Comparison of ENCODE assay signal across 1 cellular context in genomic region chr12:93134893-93135285, GRCh38.
TF ChIP-seq lines count a peak whose summit lies in the region.

No MANE protein-coding gene starts in this region.

TF ChIP-seq in HepG2, 621 proteins besides CTCF, POLR2A, EP300 and RAD21 (continued from another document and continues in another):
- TF ChIP-seq, protein P1, sequence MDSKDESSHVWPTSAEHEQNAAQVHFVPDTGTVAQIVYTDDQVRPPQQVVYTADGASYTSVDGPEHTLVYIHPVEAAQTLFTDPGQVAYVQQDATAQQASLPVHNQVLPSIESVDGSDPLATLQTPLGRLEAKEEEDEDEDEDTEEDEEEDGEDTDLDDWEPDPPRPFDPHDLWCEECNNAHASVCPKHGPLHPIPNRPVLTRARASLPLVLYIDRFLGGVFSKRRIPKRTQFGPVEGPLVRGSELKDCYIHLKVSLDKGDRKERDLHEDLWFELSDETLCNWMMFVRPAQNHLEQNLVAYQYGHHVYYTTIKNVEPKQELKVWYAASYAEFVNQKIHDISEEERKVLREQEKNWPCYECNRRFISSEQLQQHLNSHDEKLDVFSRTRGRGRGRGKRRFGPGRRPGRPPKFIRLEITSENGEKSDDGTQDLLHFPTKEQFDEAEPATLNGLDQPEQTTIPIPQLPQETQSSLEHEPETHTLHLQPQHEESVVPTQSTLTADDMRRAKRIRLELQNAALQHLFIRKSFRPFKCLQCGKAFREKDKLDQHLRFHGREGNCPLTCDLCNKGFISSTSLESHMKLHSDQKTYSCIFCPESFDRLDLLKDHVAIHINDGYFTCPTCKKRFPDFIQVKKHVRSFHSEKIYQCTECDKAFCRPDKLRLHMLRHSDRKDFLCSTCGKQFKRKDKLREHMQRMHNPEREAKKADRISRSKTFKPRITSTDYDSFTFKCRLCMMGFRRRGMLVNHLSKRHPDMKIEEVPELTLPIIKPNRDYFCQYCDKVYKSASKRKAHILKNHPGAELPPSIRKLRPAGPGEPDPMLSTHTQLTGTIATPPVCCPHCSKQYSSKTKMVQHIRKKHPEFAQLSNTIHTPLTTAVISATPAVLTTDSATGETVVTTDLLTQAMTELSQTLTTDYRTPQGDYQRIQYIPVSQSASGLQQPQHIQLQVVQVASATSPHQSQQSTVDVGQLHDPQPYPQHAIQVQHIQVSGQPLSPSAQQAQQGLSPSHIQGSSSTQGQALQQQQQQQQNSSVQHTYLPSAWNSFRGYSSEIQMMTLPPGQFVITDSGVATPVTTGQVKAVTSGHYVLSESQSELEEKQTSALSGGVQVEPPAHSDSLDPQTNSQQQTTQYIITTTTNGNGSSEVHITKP (CRISPR knock-in tag; IDR thresholded peaks at IDR 0.05; ENCODE audit: low read depth), result no peak
- TF ChIP-seq ZIK1 (CRISPR knock-in tag; IDR thresholded peaks at IDR 0.05; ENCODE audit: borderline replicate concordance, low read depth) (no peak), MIER3 (CRISPR knock-in tag; IDR thresholded peaks at IDR 0.05; ENCODE audit: borderline replicate concordance) (no peak; the same call in 1 of the 2 replicates), ZNF326 (CRISPR knock-in tag; IDR thresholded peaks at IDR 0.05; ENCODE audit: borderline replicate concordance) (no peak), ZNF260 (CRISPR knock-in tag; IDR thresholded peaks at IDR 0.05; ENCODE audit: borderline replicate concordance, low read depth) (no peak), U2AF1 (optimal IDR thresholded peaks at IDR 0.05; ENCODE audit: low read depth, low read length) (no peak), ZKSCAN1 (IDR thresholded peaks at IDR 0.05; ENCODE audit: low read length) (no peak), ZNF350 (CRISPR knock-in tag; IDR thresholded peaks at IDR 0.05; ENCODE audit: borderline replicate concordance, low read depth) (no peak), KLF9 (CRISPR knock-in tag; IDR thresholded peaks at IDR 0.05; ENCODE audit: low read depth) (no peak), SRSF1 (optimal IDR thresholded peaks at IDR 0.05; ENCODE audit: low read depth, low read length) (no peak), SOX5 (CRISPR knock-in tag; IDR thresholded peaks at IDR 0.05; ENCODE audit: borderline replicate concordance) (peak; percentile 29; the same call in 1 of the 2 replicates), ZNF724P (CRISPR knock-in tag; IDR thresholded peaks at IDR 0.05; ENCODE audit: borderline replicate concordance) (no peak), HNRNPK (IDR thresholded peaks at IDR 0.05; ENCODE audit: low read depth, low read length, poor library complexity, severe bottlenecking) (no peak), RCOR2 (CRISPR knock-in tag; IDR thresholded peaks at IDR 0.05) (no peak; the same call in 1 of the 2 replicates), ZMYM3 (CRISPR knock-in tag; IDR thresholded peaks at IDR 0.05) (peak; percentile 75; the same call in 1 of the 2 replicates), ZNF672 (CRISPR knock-in tag; IDR thresholded peaks at IDR 0.05) (no peak), TBX2 (CRISPR knock-in tag; IDR thresholded peaks at IDR 0.05; ENCODE audit: borderline replicate concordance) (peak; percentile 93), FOXO1 (CRISPR knock-in tag; IDR thresholded peaks at IDR 0.05) (peak; percentile 80), MTF2 (CRISPR knock-in tag; IDR thresholded peaks at IDR 0.05; ENCODE audit: borderline replicate concordance) (no peak), GLI4 (CRISPR knock-in tag; IDR thresholded peaks at IDR 0.05; ENCODE audit: borderline replicate concordance) (no peak), ZNF713 (CRISPR knock-in tag; IDR thresholded peaks at IDR 0.05) (no peak), YEATS4 (CRISPR knock-in tag; IDR thresholded peaks at IDR 0.05; ENCODE audit: borderline replicate concordance) (0 out of 2 replicates have a peak, but pooled peaks have one; percentile 33), REL (CRISPR knock-in tag; conservative IDR thresholded peaks at IDR 0.05) (no peak), ZNF549 (CRISPR knock-in tag; IDR thresholded peaks at IDR 0.05) (no peak), TRIM22 (IDR thresholded peaks at IDR 0.05) (no peak), PHF20 (CRISPR knock-in tag; IDR thresholded peaks at IDR 0.05) (no peak), MBNL3 (CRISPR knock-in tag; conservative IDR thresholded peaks at IDR 0.05) (no peak), ISL2 (CRISPR knock-in tag; IDR thresholded peaks at IDR 0.05) (0 out of 2 replicates have a peak, but pooled peaks have one; percentile 28), NFKB2 (CRISPR knock-in tag; IDR thresholded peaks at IDR 0.05; ENCODE audit: borderline replicate concordance) (no peak), ZC3H4 (CRISPR knock-in tag; IDR thresholded peaks at IDR 0.05; ENCODE audit: borderline replicate concordance) (no peak), REXO4 (CRISPR knock-in tag; IDR thresholded peaks at IDR 0.05; ENCODE audit: borderline replicate concordance) (no peak), ZNF484 (CRISPR knock-in tag; IDR thresholded peaks at IDR 0.05; ENCODE audit: borderline replicate concordance, low read depth) (no peak), BHLHE40 (IDR thresholded peaks at IDR 0.05; ENCODE audit: low read length) (no peak), ZNF460 (CRISPR knock-in tag; IDR thresholded peaks at IDR 0.05; ENCODE audit: borderline replicate concordance) (no peak), ZNF431 (CRISPR knock-in tag; IDR thresholded peaks at IDR 0.05; ENCODE audit: borderline replicate concordance, low read depth) (peak; percentile 63; the same call in 1 of the 2 replicates), ZNF547 (CRISPR knock-in tag; IDR thresholded peaks at IDR 0.05) (0 out of 2 replicates have a peak, but pooled peaks have one; percentile 47), ZNF577 (CRISPR knock-in tag; IDR thresholded peaks at IDR 0.05; ENCODE audit: borderline replicate concordance, low read depth) (no peak), ZBTB7B (CRISPR knock-in tag; IDR thresholded peaks at IDR 0.05) (no peak), PPARG (CRISPR knock-in tag; conservative IDR thresholded peaks at IDR 0.05) (no peak; the same call in none of the 2 replicates)
- TF ChIP-seq, protein P2, sequence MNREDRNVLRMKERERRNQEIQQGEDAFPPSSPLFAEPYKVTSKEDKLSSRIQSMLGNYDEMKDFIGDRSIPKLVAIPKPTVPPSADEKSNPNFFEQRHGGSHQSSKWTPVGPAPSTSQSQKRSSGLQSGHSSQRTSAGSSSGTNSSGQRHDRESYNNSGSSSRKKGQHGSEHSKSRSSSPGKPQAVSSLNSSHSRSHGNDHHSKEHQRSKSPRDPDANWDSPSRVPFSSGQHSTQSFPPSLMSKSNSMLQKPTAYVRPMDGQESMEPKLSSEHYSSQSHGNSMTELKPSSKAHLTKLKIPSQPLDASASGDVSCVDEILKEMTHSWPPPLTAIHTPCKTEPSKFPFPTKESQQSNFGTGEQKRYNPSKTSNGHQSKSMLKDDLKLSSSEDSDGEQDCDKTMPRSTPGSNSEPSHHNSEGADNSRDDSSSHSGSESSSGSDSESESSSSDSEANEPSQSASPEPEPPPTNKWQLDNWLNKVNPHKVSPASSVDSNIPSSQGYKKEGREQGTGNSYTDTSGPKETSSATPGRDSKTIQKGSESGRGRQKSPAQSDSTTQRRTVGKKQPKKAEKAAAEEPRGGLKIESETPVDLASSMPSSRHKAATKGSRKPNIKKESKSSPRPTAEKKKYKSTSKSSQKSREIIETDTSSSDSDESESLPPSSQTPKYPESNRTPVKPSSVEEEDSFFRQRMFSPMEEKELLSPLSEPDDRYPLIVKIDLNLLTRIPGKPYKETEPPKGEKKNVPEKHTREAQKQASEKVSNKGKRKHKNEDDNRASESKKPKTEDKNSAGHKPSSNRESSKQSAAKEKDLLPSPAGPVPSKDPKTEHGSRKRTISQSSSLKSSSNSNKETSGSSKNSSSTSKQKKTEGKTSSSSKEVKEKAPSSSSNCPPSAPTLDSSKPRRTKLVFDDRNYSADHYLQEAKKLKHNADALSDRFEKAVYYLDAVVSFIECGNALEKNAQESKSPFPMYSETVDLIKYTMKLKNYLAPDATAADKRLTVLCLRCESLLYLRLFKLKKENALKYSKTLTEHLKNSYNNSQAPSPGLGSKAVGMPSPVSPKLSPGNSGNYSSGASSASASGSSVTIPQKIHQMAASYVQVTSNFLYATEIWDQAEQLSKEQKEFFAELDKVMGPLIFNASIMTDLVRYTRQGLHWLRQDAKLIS (CRISPR knock-in tag; IDR thresholded peaks at IDR 0.05), result no peak
- TF ChIP-seq, protein P3, sequence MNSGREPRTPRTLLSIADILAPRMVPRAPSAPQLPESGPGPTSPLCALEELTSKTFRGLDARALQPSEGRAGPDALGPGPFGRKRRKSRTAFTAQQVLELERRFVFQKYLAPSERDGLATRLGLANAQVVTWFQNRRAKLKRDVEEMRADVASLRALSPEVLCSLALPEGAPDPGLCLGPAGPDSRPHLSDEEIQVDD (CRISPR knock-in tag; IDR thresholded peaks at IDR 0.05; ENCODE audit: borderline replicate concordance), result no peak
- TF ChIP-seq, protein P4, sequence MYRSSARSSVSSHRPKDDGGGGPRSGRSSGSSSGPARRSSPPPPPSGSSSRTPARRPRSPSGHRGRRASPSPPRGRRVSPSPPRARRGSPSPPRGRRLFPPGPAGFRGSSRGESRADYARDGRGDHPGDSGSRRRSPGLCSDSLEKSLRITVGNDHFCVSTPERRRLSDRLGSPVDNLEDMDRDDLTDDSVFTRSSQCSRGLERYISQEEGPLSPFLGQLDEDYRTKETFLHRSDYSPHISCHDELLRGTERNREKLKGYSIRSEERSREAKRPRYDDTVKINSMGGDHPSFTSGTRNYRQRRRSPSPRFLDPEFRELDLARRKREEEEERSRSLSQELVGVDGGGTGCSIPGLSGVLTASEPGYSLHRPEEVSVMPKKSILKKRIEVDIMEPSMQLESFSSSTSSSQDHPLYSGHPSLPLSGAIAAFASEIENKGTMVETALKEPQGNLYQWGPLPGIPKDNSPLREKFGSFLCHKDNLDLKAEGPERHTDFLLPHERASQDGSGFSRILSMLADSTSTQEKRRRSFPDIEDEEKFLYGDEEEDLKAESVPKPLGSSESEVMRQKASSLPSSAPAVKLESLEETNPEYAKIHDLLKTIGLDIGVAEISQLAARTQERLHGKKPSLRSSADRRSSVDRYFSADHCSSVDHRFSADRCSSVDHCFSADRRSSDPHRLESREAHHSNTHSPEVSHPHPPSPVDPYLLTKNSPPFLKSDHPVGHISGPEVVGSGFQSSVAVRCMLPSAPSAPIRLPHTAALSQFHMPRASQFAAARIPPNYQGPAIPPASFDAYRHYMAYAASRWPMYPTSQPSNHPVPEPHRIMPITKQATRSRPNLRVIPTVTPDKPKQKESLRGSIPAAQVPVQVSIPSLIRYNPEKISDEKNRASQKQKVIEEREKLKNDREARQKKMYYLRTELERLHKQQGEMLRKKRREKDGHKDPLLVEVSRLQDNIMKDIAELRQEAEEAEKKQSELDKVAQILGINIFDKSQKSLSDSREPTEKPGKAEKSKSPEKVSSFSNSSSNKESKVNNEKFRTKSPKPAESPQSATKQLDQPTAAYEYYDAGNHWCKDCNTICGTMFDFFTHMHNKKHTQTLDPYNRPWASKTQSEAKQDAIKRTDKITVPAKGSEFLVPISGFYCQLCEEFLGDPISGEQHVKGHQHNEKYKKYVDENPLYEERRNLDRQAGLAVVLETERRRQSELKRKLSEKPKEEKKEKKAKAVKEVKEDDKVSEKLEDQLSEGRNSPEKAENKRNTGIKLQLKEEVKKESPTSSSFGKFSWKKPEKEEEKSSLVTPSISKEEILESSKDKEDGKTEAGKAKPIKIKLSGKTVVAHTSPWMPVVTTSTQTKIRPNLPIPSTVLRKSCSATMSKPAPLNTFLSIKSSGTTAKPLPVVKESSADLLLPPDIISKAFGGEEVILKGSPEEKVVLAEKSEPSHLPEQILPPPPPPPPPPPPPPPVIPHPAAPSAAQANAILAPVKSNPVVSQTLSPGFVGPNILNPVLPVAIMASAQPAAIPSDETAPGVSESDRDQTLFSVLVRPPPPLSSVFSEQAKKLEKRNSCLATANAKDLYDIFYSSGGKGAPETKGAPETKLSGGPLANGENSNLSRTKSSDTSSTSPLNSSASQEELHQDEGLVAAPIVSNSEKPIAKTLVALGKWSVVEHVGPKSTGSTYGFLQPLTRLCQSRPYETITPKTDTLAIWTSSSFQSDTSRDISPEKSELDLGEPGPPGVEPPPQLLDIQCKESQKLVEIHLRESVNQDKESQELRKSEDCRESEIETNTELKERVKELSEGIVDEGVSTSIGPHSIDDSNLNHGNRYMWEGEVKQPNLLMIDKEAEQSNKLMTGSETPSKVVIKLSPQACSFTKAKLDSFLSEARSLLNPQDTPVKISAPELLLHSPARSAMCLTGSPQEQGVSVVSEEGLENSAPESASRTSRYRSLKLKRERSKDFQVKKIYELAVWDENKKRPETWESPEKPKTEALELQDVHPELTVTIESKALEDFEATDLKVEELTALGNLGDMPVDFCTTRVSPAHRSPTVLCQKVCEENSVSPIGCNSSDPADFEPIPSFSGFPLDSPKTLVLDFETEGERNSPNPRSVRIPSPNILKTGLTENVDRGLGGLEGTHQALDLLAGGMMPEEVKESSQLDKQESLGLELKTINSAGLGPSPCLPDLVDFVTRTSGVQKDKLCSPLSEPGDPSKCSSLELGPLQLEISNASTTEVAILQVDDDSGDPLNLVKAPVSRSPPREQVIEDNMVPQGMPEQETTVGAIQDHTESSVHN (CRISPR knock-in tag; IDR thresholded peaks at IDR 0.05), result no peak
- TF ChIP-seq, protein P5, sequence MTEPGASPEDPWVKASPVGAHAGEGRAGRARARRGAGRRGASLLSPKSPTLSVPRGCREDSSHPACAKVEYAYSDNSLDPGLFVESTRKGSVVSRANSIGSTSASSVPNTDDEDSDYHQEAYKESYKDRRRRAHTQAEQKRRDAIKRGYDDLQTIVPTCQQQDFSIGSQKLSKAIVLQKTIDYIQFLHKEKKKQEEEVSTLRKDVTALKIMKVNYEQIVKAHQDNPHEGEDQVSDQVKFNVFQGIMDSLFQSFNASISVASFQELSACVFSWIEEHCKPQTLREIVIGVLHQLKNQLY (CRISPR knock-in tag; IDR thresholded peaks at IDR 0.05), result 0 out of 2 replicates have a peak, but pooled peaks have one; percentile 4
- TF ChIP-seq, protein P6, sequence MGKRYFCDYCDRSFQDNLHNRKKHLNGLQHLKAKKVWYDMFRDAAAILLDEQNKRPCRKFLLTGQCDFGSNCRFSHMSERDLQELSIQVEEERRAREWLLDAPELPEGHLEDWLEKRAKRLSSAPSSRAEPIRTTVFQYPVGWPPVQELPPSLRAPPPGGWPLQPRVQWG (CRISPR knock-in tag; IDR thresholded peaks at IDR 0.05; ENCODE audit: borderline replicate concordance, low read depth), result no peak
- TF ChIP-seq, protein P7, sequence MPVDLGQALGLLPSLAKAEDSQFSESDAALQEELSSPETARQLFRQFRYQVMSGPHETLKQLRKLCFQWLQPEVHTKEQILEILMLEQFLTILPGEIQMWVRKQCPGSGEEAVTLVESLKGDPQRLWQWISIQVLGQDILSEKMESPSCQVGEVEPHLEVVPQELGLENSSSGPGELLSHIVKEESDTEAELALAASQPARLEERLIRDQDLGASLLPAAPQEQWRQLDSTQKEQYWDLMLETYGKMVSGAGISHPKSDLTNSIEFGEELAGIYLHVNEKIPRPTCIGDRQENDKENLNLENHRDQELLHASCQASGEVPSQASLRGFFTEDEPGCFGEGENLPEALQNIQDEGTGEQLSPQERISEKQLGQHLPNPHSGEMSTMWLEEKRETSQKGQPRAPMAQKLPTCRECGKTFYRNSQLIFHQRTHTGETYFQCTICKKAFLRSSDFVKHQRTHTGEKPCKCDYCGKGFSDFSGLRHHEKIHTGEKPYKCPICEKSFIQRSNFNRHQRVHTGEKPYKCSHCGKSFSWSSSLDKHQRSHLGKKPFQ (CRISPR knock-in tag; IDR thresholded peaks at IDR 0.05; ENCODE audit: insufficient replicate concordance), result no peak
